In genomic region chr3:51340311-51340829, GRCh38 we compare ENCODE assay signal across 10 cellular contexts. TPM values are rescaled to one million over a fixed set of nuclear protein-coding genes. Genes with fewer than 3 reads are reported as not detected.
A peak's percentile ranks its signal among the peaks of the same experiment; 100 is the strongest.
DNase-seq lines count a peak whose midpoint lies in the region; ATAC-seq and TF ChIP-seq lines count a peak whose summit lies in the region.
"Had no signal": no experiment of that assay in that cellular context is flagged by ENCODE, and none has a peak within 500 bp of the region (broad histone marks: within the 10 kb centered on the region; RNA-seq: fewer than 3 reads in every experiment).

No MANE protein-coding gene starts in this region.

- H3K27ac Mint-ChIP-seq in Calu3 (ENCODE audit: unreplicated experiment), result peak overlapping the region; percentile 72
- H3K27ac Mint-ChIP-seq: dendritic cell treated with granulocyte-macrophage colony-stimulating factor and Interleukin-4, amounts not matched to agents 40 ng/mL and 50 ng/mL, for 4 days had no signal

- BruUV-seq in Calu3 (replicated peaks; lab: Mats Ljungman, UMichigan), result no TSS peak

- TF ChIP-seq CTCF in Calu3 (IDR thresholded peaks at IDR 0.05; ENCODE audit: unreplicated experiment), result no peak
- no peak for TF ChIP-seq CTCF in fibroblast of mammary gland (conservative IDR thresholded peaks at IDR 0.05; ENCODE audit: control insufficient read depth, insufficient read depth, low read depth, low read length)
- no peak for TF ChIP-seq CTCF in omental fat pad (IDR thresholded peaks at IDR 0.05)
- no peak for TF ChIP-seq CTCF in spleen (IDR thresholded peaks at IDR 0.05 in 8 of 11, conservative IDR thresholded peaks at IDR 0.05 in 3 of 11)
- TF ChIP-seq CTCF in colonic mucosa (IDR thresholded peaks at IDR 0.05), result no peak

- CTCF ChIA-PET in Calu3 (lab: Charles Lee), result interaction anchor here (0.6 to 1.0 kb wide), 3 partner anchors 19 to 684 kb away, joined by 3 to 4 read pairs (median 3); no protein-coding TSS in a partner anchor

- DNase-seq in Calu3 (peak; percentile 59), RKO (ENCODE audit: low spot score) (peak; percentile 88), fibroblast of mammary gland (ENCODE audit: low read depth) (peak; percentile 94), omental fat pad (ENCODE audit: low spot score) (no peak), spleen (no peak), colonic mucosa (no peak)
- DNase-seq: NCI-H510A had no signal

- 52 to 68% (median 56%) methylated on average over 2 of the region's 2 CpGs for WGBS in spleen, 5 donors

- no peak overlapping the region for H3K4me3 ChIP-seq in fibroblast of mammary gland (ENCODE audit: control insufficient read depth, low read depth, low read length)
- no peak overlapping the region for H3K4me3 ChIP-seq in spleen
- no peak overlapping the region for H3K4me3 ChIP-seq in colonic mucosa

- intact Hi-C loops in Calu3 (cut with micrococcal nuclease; ENCODE audit: unreplicated experiment), result no loop called here
- intact Hi-C loops in spleen (cut with DNase I; ENCODE audit: low total_unique reads), result no loop called here
- intact Hi-C loops in colonic mucosa (cut with DNase I), result no loop called here

- peaks cover 10% of the 10 kb centered on the region for H3K36me3 Mint-ChIP-seq in Calu3 (ENCODE audit: insufficient read depth, unreplicated experiment)

- no peak overlapping the region for H3K9ac ChIP-seq in colonic mucosa (ENCODE audit: low read depth in 2 of 2, low read length in 2 of 2)

- H3K9me3 Mint-ChIP-seq in Calu3 (ENCODE audit: low read depth, unreplicated experiment), result no peaks in the 10 kb centered on the region
- H3K9me3 Mint-ChIP-seq: dendritic cell treated with granulocyte-macrophage colony-stimulating factor and Interleukin-4, amounts not matched to agents 40 ng/mL and 50 ng/mL, for 4 days had no signal

- H3K4me3 Mint-ChIP-seq in Calu3 (ENCODE audit: low read depth, unreplicated experiment), result peak overlapping the region; percentile 8
- H3K4me3 Mint-ChIP-seq: dendritic cell treated with granulocyte-macrophage colony-stimulating factor and Interleukin-4, amounts not matched to agents 40 ng/mL and 50 ng/mL, for 4 days had no signal

- H3K27ac ChIP-seq in spleen (no peak overlapping the region), colonic mucosa (no peak overlapping the region)

- no peaks in the 10 kb centered on the region for H3K36me3 ChIP-seq in spleen
- no peaks in the 10 kb centered on the region for H3K36me3 ChIP-seq in colonic mucosa

- no peaks in the 10 kb centered on the region for H3K27me3 Mint-ChIP-seq in Calu3 (ENCODE audit: unreplicated experiment)
- H3K27me3 Mint-ChIP-seq: dendritic cell treated with granulocyte-macrophage colony-stimulating factor and Interleukin-4, amounts not matched to agents 40 ng/mL and 50 ng/mL, for 4 days had no signal

- TF ChIP-seq POLR2A in spleen (IDR thresholded peaks at IDR 0.05), result no peak

- no peaks in the 10 kb centered on the region for H3K9me3 ChIP-seq in spleen
- H3K9me3 ChIP-seq in colonic mucosa, result no peaks in the 10 kb centered on the region

- ATAC-seq in omental fat pad (ENCODE audit: low FRiP score) (peak; percentile 97), GM21723 (IDR thresholded peaks at IDR 0.05; ENCODE audit: unreplicated experiment) (no peak), GM21367 (IDR thresholded peaks at IDR 0.05; ENCODE audit: unreplicated experiment) (no peak)

- H3K27me3 ChIP-seq in spleen (replicated peaks in 1 of 7), result no peaks in the 10 kb centered on the region
- H3K27me3 ChIP-seq in colonic mucosa, result no peaks in the 10 kb centered on the region

- H3K4me1 ChIP-seq in spleen, result no peaks in the 10 kb centered on the region
- no peaks in the 10 kb centered on the region for H3K4me1 ChIP-seq in colonic mucosa

- peaks cover 36% of the 10 kb centered on the region for H3K4me1 Mint-ChIP-seq in Calu3 (ENCODE audit: low read depth, unreplicated experiment)

RNA-seq across cellular contexts. Expression of gene MANF, which starts 44.7 kb away (rescaled TPM):
- total RNA-seq in Calu3 (2022) (140 and 176 TPM in 2 replicates), omental fat pad (10 to 100 TPM; 27.0 to 54.7 (median 39.4) TPM), spleen (10 to 100 TPM; 32.0 to 85.8 (median 51.0) TPM), colonic mucosa (100 to 1,000 TPM; 100 to 178 TPM)
- 10 to 100 TPM; 31.8 to 46.7 (median 38.0) TPM for polyA plus RNA-seq in spleen

RNA-seq across cellular contexts. Expression of gene RBM15B, which starts 50.7 kb away (rescaled TPM):
- total RNA-seq in Calu3 (2022) (40.6 and 43.8 TPM in 2 replicates), omental fat pad (10 to 100 TPM; 25.1 to 39.0 (median 27.8) TPM), spleen (10 to 100 TPM; 19.7 to 34.6 (median 29.0) TPM), colonic mucosa (10 to 100 TPM; 31.8 to 35.4 TPM)
- 10 to 100 TPM in 1 of 3 donors, 1 to 10 TPM in 2; 6.4 to 10.7 (median 7.4) TPM for polyA plus RNA-seq in spleen

Comparison
In these comparisons a context has a peak if more than half of its experiments do, and no peak if none do; other contexts are left out.
1. DNase-seq: peak in Calu3 (single experiment), RKO (single experiment) and fibroblast of mammary gland (single experiment); none in omental fat pad (single experiment), spleen (single experiment) and colonic mucosa (single experiment).